Comparison of ENCODE assay signal across 17 cellular contexts in genomic region chr1:196531737-196532514, GRCh38.
DNase-seq lines count a peak whose midpoint lies in the region; ATAC-seq, FAIRE-seq and TF ChIP-seq lines count a peak whose summit lies in the region.
"Had no signal": no experiment of that assay in that cellular context is flagged by ENCODE, and none has a peak within 500 bp of the region (broad histone marks: within the 10 kb centered on the region; RNA-seq: fewer than 3 reads in every experiment).

No MANE protein-coding gene starts in this region.

- H3K79me2 ChIP-seq in fibroblast of lung (ENCODE audit: control insufficient read depth, insufficient read depth, low read length), result no peaks in the 10 kb centered on the region
- no peaks in the 10 kb centered on the region for H3K79me2 ChIP-seq in smooth muscle cell (ENCODE audit: low read depth)

- no peak overlapping the region for H3K4me3 Mint-ChIP-seq in CD8-positive, alpha-beta memory T cell

- H3K36me3 Mint-ChIP-seq in CD8-positive, alpha-beta memory T cell, result no peaks in the 10 kb centered on the region

- peak overlapping the region; percentile 38 for H3K27ac ChIP-seq in CD8-positive, alpha-beta memory T cell (ENCODE audit: low read depth, low read length)
- H3K27ac ChIP-seq in fibroblast of lung (ENCODE audit: insufficient read depth, low read length) (no peak overlapping the region), smooth muscle cell (ENCODE audit: low read depth) (peak overlapping the region; percentile 0)
- H3K27ac ChIP-seq: C4-2B had no signal

- peak overlapping the region; percentile 24 for H2AFZ ChIP-seq in fibroblast of lung (ENCODE audit: low read length)
- peak overlapping the region; percentile 43 for H2AFZ ChIP-seq in smooth muscle cell (ENCODE audit: low read depth)

- TF ChIP-seq CTCF in fibroblast of lung (conservative IDR thresholded peaks at IDR 0.05 in 1 of 2, IDR thresholded peaks at IDR 0.05 in 1 of 2; ENCODE audit: low read depth in 1 of 2, low read length in 2 of 2) (no peak), smooth muscle cell (IDR thresholded peaks at IDR 0.05; ENCODE audit: borderline replicate concordance, insufficient read depth, poor library complexity, severe bottlenecking) (no peak)

- no peaks in the 10 kb centered on the region for H3K4me1 Mint-ChIP-seq in CD8-positive, alpha-beta memory T cell

- H3K9me3 ChIP-seq in CD8-positive, alpha-beta memory T cell (ENCODE audit: low read length), result no peaks in the 10 kb centered on the region
- H3K9me3 ChIP-seq in fibroblast of lung (ENCODE audit: control insufficient read depth, insufficient read depth, low read depth, low read length), result no peaks in the 10 kb centered on the region
- no peaks in the 10 kb centered on the region for H3K9me3 ChIP-seq in smooth muscle cell (replicated peaks; ENCODE audit: low read depth)
- H3K9me3 ChIP-seq: Caco-2 had no signal

- H3K27me3 ChIP-seq in CD8-positive, alpha-beta memory T cell (ENCODE audit: insufficient read depth, low read length, poor library complexity, severe bottlenecking), result no peaks in the 10 kb centered on the region
- H3K27me3 ChIP-seq in fibroblast of lung (ENCODE audit: control insufficient read depth, insufficient read depth, low read length) (no peaks in the 10 kb centered on the region), smooth muscle cell (ENCODE audit: low read depth) (no peaks in the 10 kb centered on the region)

- POLR2A ChIA-PET in CD8-positive, alpha-beta memory T cell (lab: Charles Lee), result no interaction called here

- no peak overlapping the region for H3K27ac Mint-ChIP-seq in CD8-positive, alpha-beta memory T cell

- H3K4me3 ChIP-seq in CD8-positive, alpha-beta memory T cell (ENCODE audit: low read length), result no peak overlapping the region
- H3K4me3 ChIP-seq in fibroblast of lung (replicated peaks in 1 of 4; ENCODE audit: control extremely low read depth in 1 of 4, insufficient read depth in 1 of 4, low read depth in 3 of 4, low read length in 4 of 4) (no peak overlapping the region), smooth muscle cell (no peak overlapping the region)
- H3K4me3 ChIP-seq: GM12878 had no signal

- H4K20me1 ChIP-seq in fibroblast of lung (ENCODE audit: control insufficient read depth, extremely low read depth, insufficient read depth, low read length) (no peaks in the 10 kb centered on the region), smooth muscle cell (ENCODE audit: low read depth) (no peaks in the 10 kb centered on the region)

- ATAC-seq in GM19023 (IDR thresholded peaks at IDR 0.05; ENCODE audit: unreplicated experiment), result no peak
- ATAC-seq: GM12878, Panc1 had no signal

- intact Hi-C loops in posterior vena cava (cut with DNase I), result no loop called here

- no peak for DNase-seq in CD8-positive, alpha-beta memory T cell
- DNase-seq in fibroblast of lung (ENCODE audit: low read depth in 2 of 2), result no peak
- no peak for DNase-seq in smooth muscle cell (lab: John Stamatoyannopoulos, UW; ENCODE audit: unreplicated experiment)
- DNase-seq in stimulated activated CD4-positive, alpha-beta T cell treated with anti-CD3 and anti-CD28 coated beads, Interleukin-1b, Interleukin-23, amount 100 ng/mL, for 48 hours, result no peak
- DNase-seq in posterior vena cava (ENCODE audit: low spot score), result no peak
- no peak for DNase-seq in KG1 (lab: John Stamatoyannopoulos, UW)
- DNase-seq: Caco-2, DMS79, NCI-H2227 treated with DMSO at 0.1 percent for 48 hours, NCI-H526 treated with DMSO at 0.1 percent for 48 hours, SHP77 had no signal

- CTCF ChIA-PET in CD8-positive, alpha-beta memory T cell (lab: Charles Lee), result no interaction called here

- H3K4me2 ChIP-seq in fibroblast of lung (ENCODE audit: extremely low read depth, insufficient read depth, low read length) (no peak overlapping the region), smooth muscle cell (peak overlapping the region; percentile 23)

- H3F3A ChIP-seq in smooth muscle cell (ENCODE audit: low read depth), result no peaks in the 10 kb centered on the region

- H3K36me3 ChIP-seq in CD8-positive, alpha-beta memory T cell (ENCODE audit: insufficient read depth, low read length), result no peaks in the 10 kb centered on the region
- H3K36me3 ChIP-seq in fibroblast of lung (ENCODE audit: control insufficient read depth, insufficient read depth, low read length), result no peaks in the 10 kb centered on the region
- H3K36me3 ChIP-seq in smooth muscle cell (ENCODE audit: low read depth), result no peaks in the 10 kb centered on the region

- WGBS in smooth muscle cell (ENCODE audit: low lambda C conversion rate), result 41% methylated on average over 3 of the region's 3 CpGs

- no peaks in the 10 kb centered on the region for H3K27me3 Mint-ChIP-seq in CD8-positive, alpha-beta memory T cell

- peaks cover 2 to 8% (median 3%) of the 10 kb centered on the region in 5 donors for H3K9me3 Mint-ChIP-seq in CD8-positive, alpha-beta memory T cell

- peak; percentile 11 for FAIRE-seq in TTC549 (lab: Jason Lieb, UNC)
- FAIRE-seq: A204.1, GM12878 had no signal

- no peak overlapping the region for H3K9ac ChIP-seq in fibroblast of lung (ENCODE audit: insufficient read depth, low read length)
- no peak overlapping the region for H3K9ac ChIP-seq in smooth muscle cell (ENCODE audit: low read depth)

- no peaks in the 10 kb centered on the region for H3K4me1 ChIP-seq in CD8-positive, alpha-beta memory T cell (ENCODE audit: insufficient read depth, low read length)
- H3K4me1 ChIP-seq in fibroblast of lung (ENCODE audit: control insufficient read depth, extremely low read depth, insufficient read depth, low read length), result no peaks in the 10 kb centered on the region
- no peaks in the 10 kb centered on the region for H3K4me1 ChIP-seq in smooth muscle cell (ENCODE audit: low read depth)
- H3K4me1 ChIP-seq: Caco-2 had no signal
